In genomic region chr5:1136814-1137213, GRCh38 we compare ENCODE assay signal across 25 cellular contexts.
"Had no signal": no experiment of that assay in that cellular context is flagged by ENCODE, and none has a peak within 500 bp of the region (broad histone marks: within the 10 kb centered on the region; RNA-seq: fewer than 3 reads in every experiment).

No MANE protein-coding gene starts in this region.

- H3K36me3 ChIP-seq: tibial artery, vagina had no signal

- H3K4me3 ChIP-seq: body of pancreas, coronary artery, mucosa of descending colon, tibial artery, vagina had no signal

- DNase-seq: activated B cell treated with CpG ODN at 0.5 μM for 24 hours; activated CD4-positive, alpha-beta memory T cell treated with anti-CD3 and anti-CD28 coated beads for 36 hours; activated CD4-positive, alpha-beta T cell treated with anti-CD3 and anti-CD28 coated beads for 4 hours; activated naive CD4-positive, alpha-beta T cell; activated naive CD8-positive, alpha-beta T cell treated with anti-CD3 and anti-CD28 coated beads for 36 hours; activated T-cell treated with anti-CD3 and anti-CD28 coated beads, Interleukin-2, amount 50 U/mL, for 1 hour; amygdala; body of pancreas; effector CD4-positive, alpha-beta T cell; immature natural killer cell; kidney glomerular epithelial cell; left ventricle myocardium superior; mucosa of descending colon; naive thymus-derived CD4-positive, alpha-beta T cell; nucleus accumbens; posterior cingulate gyrus; stimulated activated CD8-positive, alpha-beta memory T cell treated with anti-CD3 and anti-CD28 coated beads, Interleukin-4, amount 100 ng/mL, for 48 hours; stimulated activated naive CD4-positive, alpha-beta T cell treated with Interleukin-2 at 50 U/mL for 16 hours; SW 1271; tibial artery had no signal

- H3K27ac ChIP-seq: body of pancreas, tibial artery, vagina had no signal

- H3K27ac Mint-ChIP-seq: activated B cell treated with CpG ODN at 0.5 μM for 24 hours; activated CD4-positive, alpha-beta memory T cell treated with anti-CD3 and anti-CD28 coated beads for 36 hours; activated naive CD8-positive, alpha-beta T cell treated with anti-CD3 and anti-CD28 coated beads for 36 hours; activated T-helper 17 cell treated with anti-CD3 and anti-CD28 coated beads, Interleukin-2, amount 50 U/mL, for 72 hours had no signal

- H3K27me3 Mint-ChIP-seq: activated naive CD8-positive, alpha-beta T cell treated with anti-CD3 and anti-CD28 coated beads for 36 hours; activated T-helper 17 cell treated with anti-CD3 and anti-CD28 coated beads, Interleukin-2, amount 50 U/mL, for 72 hours had no signal

- H3K4me1 Mint-ChIP-seq: activated T-helper 17 cell treated with anti-CD3 and anti-CD28 coated beads, Interleukin-2, amount 50 U/mL, for 72 hours had no signal

- H3K27me3 ChIP-seq: body of pancreas, vagina had no signal

- H3K36me3 Mint-ChIP-seq: activated CD4-positive, alpha-beta memory T cell treated with anti-CD3 and anti-CD28 coated beads for 36 hours; activated naive CD8-positive, alpha-beta T cell treated with anti-CD3 and anti-CD28 coated beads for 36 hours; immature natural killer cell had no signal

- H3K9me3 ChIP-seq: body of pancreas, mucosa of descending colon, tibial artery, vagina had no signal

- ATAC-seq: activated T-helper 17 cell treated with anti-CD3 and anti-CD28 coated beads, Interleukin-2, amount 50 U/mL, for 72 hours; body of pancreas; esophagus mucosa; left ventricle myocardium superior; mucosa of descending colon; naive thymus-derived CD4-positive, alpha-beta T cell had no signal

- H3K4me3 Mint-ChIP-seq: activated B cell treated with CpG ODN at 0.5 μM for 24 hours; activated CD4-positive, alpha-beta memory T cell treated with anti-CD3 and anti-CD28 coated beads for 36 hours; activated naive CD8-positive, alpha-beta T cell treated with anti-CD3 and anti-CD28 coated beads for 36 hours; activated T-helper 17 cell treated with anti-CD3 and anti-CD28 coated beads, Interleukin-2, amount 50 U/mL, for 72 hours; central memory CD8-positive, alpha-beta T cell; immature natural killer cell had no signal

- H3K9me3 Mint-ChIP-seq: activated B cell treated with CpG ODN at 0.5 μM for 24 hours; activated CD4-positive, alpha-beta memory T cell treated with anti-CD3 and anti-CD28 coated beads for 36 hours; activated naive CD8-positive, alpha-beta T cell treated with anti-CD3 and anti-CD28 coated beads for 36 hours; activated T-helper 17 cell treated with anti-CD3 and anti-CD28 coated beads, Interleukin-2, amount 50 U/mL, for 72 hours; central memory CD8-positive, alpha-beta T cell; immature natural killer cell had no signal
